ENCODE assay signal across 8 cellular contexts in the genomic region with DNA sequence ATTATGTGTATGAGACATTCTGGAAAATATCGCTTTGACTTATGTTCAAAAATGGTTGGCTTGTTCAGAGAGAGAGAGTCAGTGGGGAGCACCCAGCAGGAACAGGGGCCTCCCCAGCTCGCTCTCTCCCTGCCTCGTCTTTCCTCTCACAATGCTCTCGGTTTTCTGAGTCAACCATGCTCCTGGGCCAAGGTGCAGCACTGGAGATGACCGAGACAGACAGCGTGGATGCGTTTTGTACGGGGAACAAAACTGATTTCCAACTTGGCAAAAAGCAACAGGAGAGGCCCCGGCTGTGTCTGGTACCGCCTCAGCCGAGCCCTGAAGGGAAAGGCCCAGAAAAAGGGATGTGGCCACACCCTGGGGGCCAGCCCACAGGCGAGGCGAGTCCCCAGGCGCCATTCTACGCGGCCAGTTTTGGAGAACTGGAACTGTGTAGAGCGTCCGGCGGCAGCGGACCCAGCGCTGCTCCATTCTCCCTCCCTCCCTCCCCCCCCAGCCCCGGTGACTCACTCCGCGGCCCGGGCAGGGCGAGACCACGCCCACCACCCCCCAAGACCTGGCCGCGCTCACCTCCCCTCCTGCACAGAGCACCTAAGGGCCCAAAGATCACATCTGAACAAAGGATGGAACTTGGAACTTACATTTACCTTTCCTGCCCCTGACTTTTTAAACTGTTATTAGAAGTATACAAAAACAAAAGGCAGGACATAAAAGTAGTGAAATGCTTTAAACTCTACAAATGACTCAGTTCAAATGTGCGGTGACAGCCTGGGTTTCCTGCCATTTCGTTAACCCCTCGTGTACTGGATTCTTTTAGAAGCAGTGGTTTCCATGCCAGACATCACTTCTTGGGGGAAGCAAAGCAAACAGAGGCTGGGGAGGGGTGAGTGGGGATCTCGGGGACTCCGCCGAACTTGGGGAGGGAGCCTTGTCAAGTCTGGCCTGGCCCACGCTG. TPM values are rescaled to one million over a fixed set of nuclear protein-coding genes. Genes with fewer than 3 reads are reported as not detected.
DNase-seq lines count a peak whose midpoint lies in the region; ATAC-seq, FAIRE-seq and TF ChIP-seq lines count a peak whose summit lies in the region.

No MANE protein-coding gene starts in this region.

- FAIRE-seq in kidney (lab: Jason Lieb, UNC) = no peak

- no peaks in the 10 kb centered on the region for H3K36me3 ChIP-seq in body of pancreas (replicated peaks in 1 of 2; ENCODE audit: insufficient read depth in 1 of 2, low read depth in 2 of 2)
- no peaks in the 10 kb centered on the region for H3K36me3 ChIP-seq in kidney (ENCODE audit: control insufficient read depth in 1 of 2, insufficient read depth in 2 of 2, low read length in 2 of 2)

- peak in 1 of 3 donors; percentile 9 for TF ChIP-seq POLR2A in body of pancreas (IDR thresholded peaks at IDR 0.05)

- no peak for TF ChIP-seq CTCF in body of pancreas (IDR thresholded peaks at IDR 0.05)
- no peak for TF ChIP-seq CTCF in kidney (IDR thresholded peaks at IDR 0.05; ENCODE audit: borderline replicate concordance, extremely low read depth, insufficient read depth)

- H3K4me3 ChIP-seq in body of pancreas (no peak overlapping the region), kidney (ENCODE audit: low read length in 2 of 2) (peak overlapping the region; percentile 29 to 49)

- DNase-seq in T-helper 2 cell = peak in 4 of 5 experiments; percentile 47 to 91 (median 54)
- DNase-seq in body of pancreas = peak; percentile 30 to 68 (median 50)
- peak; percentile 92 for DNase-seq in kidney
- DNase-seq in stimulated activated CD4-positive, alpha-beta T cell treated with anti-CD3 and anti-CD28 coated beads, Interleukin-2, amount 100 ng/mL, for 24 hours = peak; percentile 72 to 78
- DNase-seq in SW 1271 (lab: John Stamatoyannopoulos, UW) = no peak
- no peak for DNase-seq in NCI-H82 (lab: John Stamatoyannopoulos, UW)

- peak overlapping the region in 1 of 2 donors; percentile 14 for H3K9ac ChIP-seq in kidney (ENCODE audit: low read length in 2 of 2)

- peak overlapping the region in 1 of 4 donors; percentile 38 for H3K27ac ChIP-seq in body of pancreas
- peak overlapping the region; percentile 14 to 56 for H3K27ac ChIP-seq in kidney (ENCODE audit: low read depth in 2 of 2, low read length in 2 of 2)

- H3K9me3 ChIP-seq in body of pancreas = no peaks in the 10 kb centered on the region
- no peaks in the 10 kb centered on the region for H3K9me3 ChIP-seq in kidney (ENCODE audit: control insufficient read depth in 1 of 2, low read length in 2 of 2)

- intact Hi-C loops in body of pancreas (cut with DNase I) = no loop called here
- intact Hi-C loops in kidney (cut with DNase I) = no loop called here

- H3K4me1 ChIP-seq in body of pancreas (no peaks in the 10 kb centered on the region), kidney (ENCODE audit: control insufficient read depth in 1 of 2, insufficient read depth in 1 of 2, low read depth in 1 of 2, low read length in 2 of 2) (peaks cover 0 to 11% of the 10 kb centered on the region in 2 donors)

- no peaks in the 10 kb centered on the region for H3K27me3 ChIP-seq in body of pancreas

- WGBS in body of pancreas, 2 donors = 8 to 16% methylated on average over 13 to 32 of the region's 36 CpGs

- ATAC-seq in GM18909 (IDR thresholded peaks at IDR 0.05; ENCODE audit: poor library complexity, unreplicated experiment) = peak; percentile 92
- ATAC-seq in HG03135 (IDR thresholded peaks at IDR 0.05; ENCODE audit: unreplicated experiment) = peak; percentile 87
- ATAC-seq in body of pancreas = peak; percentile 72

RNA-seq across cellular contexts. Expression of a gene that starts 12.7 kb away (rescaled TPM):
- total RNA-seq in body of pancreas (1 to 10 TPM; 1.3 to 2.0 TPM), kidney (6.8 TPM)
- 4.0 TPM for polyA plus RNA-seq in kidney (ENCODE audit: insufficient read depth, low read depth, low replicate concordance)

Comparison
In these comparisons a context has a peak if more than half of its experiments do, and no peak if none do; other contexts are left out.
1. DNase-seq: peak in T-helper 2 cell (4 of 5), body of pancreas (4 of 4), kidney (single experiment) and stimulated activated CD4-positive, alpha-beta T cell treated with anti-CD3 and anti-CD28 coated beads, Interleukin-2, amount 100 ng/mL, for 24 hours (2 of 2); none in SW 1271 (0 of 2) and NCI-H82 (single experiment).
2. H3K4me3 ChIP-seq: peak in kidney (2 of 2); none in body of pancreas (0 of 2).
3. Peak in every context shown above with its lines, with median percentiles within 50 percentile points of each other: ATAC-seq.